In the genomic region with DNA sequence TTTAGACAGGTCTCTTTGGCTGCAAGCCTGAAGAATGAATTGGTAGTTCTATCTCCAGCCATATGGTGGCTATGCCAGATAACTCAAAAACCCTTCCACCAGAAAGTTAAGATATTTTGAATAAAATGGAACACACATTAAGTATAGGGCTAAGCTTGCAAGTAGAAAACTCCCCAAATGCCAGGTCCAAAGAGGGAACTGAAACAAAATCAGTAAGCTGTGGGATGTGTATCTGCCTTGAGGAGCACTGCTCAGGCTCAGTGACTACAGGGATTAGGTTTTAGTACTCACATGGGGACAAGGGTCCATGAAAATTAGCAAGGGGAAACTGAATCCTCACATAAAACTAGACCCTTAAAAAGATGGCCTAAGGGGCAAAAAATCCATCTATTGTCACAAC, we compare ENCODE assay signal across 26 cellular contexts.
"Had no signal": no experiment of that assay in that cellular context is flagged by ENCODE, and none has a peak within 500 bp of the region (broad histone marks: within the 10 kb centered on the region; RNA-seq: fewer than 3 reads in every experiment).

No MANE protein-coding gene starts in this region.

- H3K4me3 Mint-ChIP-seq: dendritic cell treated with granulocyte-macrophage colony-stimulating factor and Interleukin-4, amounts not matched to agents 40 ng/mL and 50 ng/mL, for 4 days; endodermal cell; immature natural killer cell; memory B cell; natural killer cell treated with Interleukin-12 subunit alpha and Interleukin-12 subunit beta and Interleukin-15 and Interleukin-18, amount 100 ng/mL, for 72 hours; neural crest cell; stimulated activated naive CD8-positive, alpha-beta T cell treated with anti-CD3 and anti-CD28 coated beads, Interleukin-15, amount 100 ng/mL, for 72 hours had no signal

- DNase-seq: colonic mucosa; effector CD8-positive, alpha-beta T cell; endodermal cell; foreskin melanocyte; glutamatergic neuron; hypothalamus; immature natural killer cell; islet precursor cell; left ventricle myocardium superior; lower lobe of right lung; pancreas; right lobe of liver; small intestine; stimulated activated CD4-positive, alpha-beta T cell treated with anti-CD3 and anti-CD28 coated beads, Interleukin-15, amount 100 ng/mL, for 24 hours; stimulated activated CD4-positive, alpha-beta T cell treated with anti-CD3 and anti-CD28 coated beads, Interleukin-2, amount 100 ng/mL, for 48 hours; stimulated activated naive CD4-positive, alpha-beta T cell; stimulated activated naive CD8-positive, alpha-beta T cell treated with anti-CD3 and anti-CD28 coated beads, Interleukin-15, amount 100 ng/mL, for 72 hours; transverse colon had no signal

- H3K27me3 Mint-ChIP-seq: dendritic cell treated with granulocyte-macrophage colony-stimulating factor and Interleukin-4, amounts not matched to agents 40 ng/mL and 50 ng/mL, for 4 days; memory B cell; natural killer cell treated with Interleukin-12 subunit alpha and Interleukin-12 subunit beta and Interleukin-15 and Interleukin-18, amount 100 ng/mL, for 72 hours; stimulated activated naive CD8-positive, alpha-beta T cell treated with anti-CD3 and anti-CD28 coated beads, Interleukin-15, amount 100 ng/mL, for 72 hours had no signal

- H3K27ac ChIP-seq: colonic mucosa, esophagus muscularis mucosa, lower lobe of right lung, neutrophil, pancreas, right lobe of liver, suprapubic skin, transverse colon, vagina had no signal

- H3K36me3 ChIP-seq: colonic mucosa, esophagus muscularis mucosa, lower lobe of right lung, neutrophil, pancreas, right lobe of liver, suprapubic skin, transverse colon, vagina had no signal

- H3K9me3 Mint-ChIP-seq: endodermal cell; immature natural killer cell; memory B cell; neural crest cell; stimulated activated naive CD8-positive, alpha-beta T cell treated with anti-CD3 and anti-CD28 coated beads, Interleukin-15, amount 100 ng/mL, for 72 hours had no signal

- H3K36me3 Mint-ChIP-seq: memory B cell; natural killer cell treated with Interleukin-12 subunit alpha and Interleukin-12 subunit beta and Interleukin-15 and Interleukin-18, amount 100 ng/mL, for 72 hours had no signal

- ATAC-seq: left ventricle myocardium superior; lower lobe of right lung; natural killer cell treated with Interleukin-12 subunit alpha and Interleukin-12 subunit beta and Interleukin-15 and Interleukin-18, amount 100 ng/mL, for 72 hours; pancreas; right lobe of liver; stimulated activated naive CD8-positive, alpha-beta T cell treated with anti-CD3 and anti-CD28 coated beads, Interleukin-15, amount 100 ng/mL, for 72 hours had no signal

- H3K27ac Mint-ChIP-seq: dendritic cell treated with granulocyte-macrophage colony-stimulating factor and Interleukin-4, amounts not matched to agents 40 ng/mL and 50 ng/mL, for 4 days; endodermal cell; immature natural killer cell; memory B cell; natural killer cell treated with Interleukin-12 subunit alpha and Interleukin-12 subunit beta and Interleukin-15 and Interleukin-18, amount 100 ng/mL, for 72 hours; stimulated activated naive CD8-positive, alpha-beta T cell treated with anti-CD3 and anti-CD28 coated beads, Interleukin-15, amount 100 ng/mL, for 72 hours had no signal

- H3K4me1 Mint-ChIP-seq: immature natural killer cell; memory B cell; neural crest cell; stimulated activated naive CD8-positive, alpha-beta T cell treated with anti-CD3 and anti-CD28 coated beads, Interleukin-15, amount 100 ng/mL, for 72 hours had no signal

- H3K4me1 ChIP-seq: colonic mucosa, lower lobe of right lung, pancreas, right lobe of liver had no signal

- H3K4me3 ChIP-seq: colonic mucosa, esophagus muscularis mucosa, lower lobe of right lung, pancreas, right lobe of liver, suprapubic skin, transverse colon, vagina had no signal

- H3K9me3 ChIP-seq: colonic mucosa, esophagus muscularis mucosa, lower lobe of right lung, neutrophil, pancreas, right lobe of liver, suprapubic skin, transverse colon, vagina had no signal

- H3K27me3 ChIP-seq: colonic mucosa, esophagus muscularis mucosa, neutrophil, pancreas, right lobe of liver, suprapubic skin, transverse colon, vagina had no signal
